ENCODE assay signal across 16 cellular contexts in genomic region chr17:62090021-62090824, GRCh38. TPM values are rescaled to one million over a fixed set of nuclear protein-coding genes. Genes with fewer than 3 reads are reported as not detected.
DNase-seq lines count a peak whose midpoint lies in the region; ATAC-seq and TF ChIP-seq lines count a peak whose summit lies in the region.
"Had no signal": no experiment of that assay in that cellular context is flagged by ENCODE, and none has a peak within 500 bp of the region (broad histone marks: within the 10 kb centered on the region; RNA-seq: fewer than 3 reads in every experiment).

No MANE protein-coding gene starts in this region.

- in situ Hi-C loops in gastrocnemius medialis (cut with MboI; ENCODE audit: low sequenced_read_pairs in 4 of 4), result no loop called here

- H3K9me3 ChIP-seq in body of pancreas (no peaks in the 10 kb centered on the region), liver (ENCODE audit: control insufficient read depth in 4 of 4, low read length in 3 of 4) (no peaks in the 10 kb centered on the region), gastrocnemius medialis (no peaks in the 10 kb centered on the region)
- H3K9me3 ChIP-seq: BLaER1, Caco-2 had no signal

- peak overlapping the region in 3 of 4 donors; percentile 18 to 49 (median 41) for H3K27ac ChIP-seq in body of pancreas
- H3K27ac ChIP-seq in liver (ENCODE audit: low read depth in 1 of 2, low read length in 2 of 2), result peak overlapping the region; percentile 28 to 43
- H3K27ac ChIP-seq in gastrocnemius medialis, result no peak overlapping the region
- H3K27ac ChIP-seq: 22Rv1, BLaER1, GM23248 had no signal

- H3K36me3 Mint-ChIP-seq in progenitor cell of endocrine pancreas (ENCODE audit: insufficient read depth), result no peaks in the 10 kb centered on the region
- H3K36me3 Mint-ChIP-seq: CD8-positive, alpha-beta memory T cell had no signal

- H3K27me3 ChIP-seq in body of pancreas (no peaks in the 10 kb centered on the region), liver (ENCODE audit: control insufficient read depth in 4 of 4, insufficient read depth in 4 of 4, low read length in 3 of 4) (no peaks in the 10 kb centered on the region), gastrocnemius medialis (no peaks in the 10 kb centered on the region)
- H3K27me3 ChIP-seq: BLaER1 had no signal

- 39 to 43% methylated on average over 7 of the region's 7 CpGs for WGBS in body of pancreas, 2 donors
- 34% methylated on average over 7 of the region's 7 CpGs for WGBS in liver

- TF ChIP-seq RAD21 in liver (IDR thresholded peaks at IDR 0.05), result peak; percentile 32 to 65

- TF ChIP-seq CTCF in body of pancreas (IDR thresholded peaks at IDR 0.05), result no peak
- no peak for TF ChIP-seq CTCF in liver (IDR thresholded peaks at IDR 0.05; ENCODE audit: low read depth, low read length, missing input control)
- no peak for TF ChIP-seq CTCF in progenitor cell of endocrine pancreas (IDR thresholded peaks at IDR 0.05; ENCODE audit: unreplicated experiment)
- no peak for TF ChIP-seq CTCF in gastrocnemius medialis (IDR thresholded peaks at IDR 0.05 in 4 of 5, conservative IDR thresholded peaks at IDR 0.05 in 1 of 5)

- no peaks in the 10 kb centered on the region for H3K36me3 ChIP-seq in body of pancreas (replicated peaks in 1 of 2; ENCODE audit: insufficient read depth in 1 of 2, low read depth in 2 of 2)
- no peaks in the 10 kb centered on the region for H3K36me3 ChIP-seq in liver (ENCODE audit: control insufficient read depth in 4 of 4, insufficient read depth in 3 of 4, low read depth in 1 of 4, low read length in 3 of 4)
- H3K36me3 ChIP-seq in gastrocnemius medialis, result no peaks in the 10 kb centered on the region
- H3K36me3 ChIP-seq: BLaER1 had no signal

- H3K4me3 Mint-ChIP-seq in progenitor cell of endocrine pancreas (ENCODE audit: low read depth), result peak overlapping the region; percentile 56
- H3K4me3 Mint-ChIP-seq: CD8-positive, alpha-beta memory T cell had no signal

- peaks cover 57% of the 10 kb centered on the region for H3K4me1 Mint-ChIP-seq in progenitor cell of endocrine pancreas (ENCODE audit: low read depth)

- ATAC-seq in body of pancreas (peak; percentile 79), Right ventricle myocardium inferior (no peak), gastrocnemius medialis (no peak)

- H3K27me3 Mint-ChIP-seq in progenitor cell of endocrine pancreas, result no peaks in the 10 kb centered on the region

- H3K4me1 ChIP-seq in body of pancreas (peaks cover 50% of the 10 kb centered on the region), liver (ENCODE audit: control insufficient read depth in 4 of 4, insufficient read depth in 4 of 4, low read length in 3 of 4) (peaks cover 10 to 73% (median 56%) of the 10 kb centered on the region in 4 donors), gastrocnemius medialis (no peaks in the 10 kb centered on the region)

- TF ChIP-seq POLR2A in body of pancreas (IDR thresholded peaks at IDR 0.05) (no peak), gastrocnemius medialis (IDR thresholded peaks at IDR 0.05) (no peak)

- intact Hi-C loops in body of pancreas (cut with DNase I) (no loop called here), Right ventricle myocardium inferior (cut with DNase I) (no loop called here), gastrocnemius medialis (cut with DNase I; ENCODE audit: low total_unique reads) (no loop called here)

- DNase-seq in D341Med (ENCODE audit: low spot score) (peak; percentile 21), body of pancreas (peak in 1 of 4 donors; percentile 19), progenitor cell of endocrine pancreas (ENCODE audit: low spot score, unreplicated experiment) (peak; percentile 10), AG08395 (ENCODE audit: low spot score) (no peak), Right ventricle myocardium inferior (ENCODE audit: missing footprints) (no peak), gastrocnemius medialis (no peak), SW 1271 (lab: John Stamatoyannopoulos, UW) (no peak)
- DNase-seq: AML-193; Caco-2; CD8-positive, alpha-beta memory T cell; DMS53; GM23248; H7 had no signal

- H3K9ac ChIP-seq in liver (ENCODE audit: low read depth in 1 of 2, low read length in 2 of 2), result no peak overlapping the region
- H3K9ac ChIP-seq: BLaER1, GM23248 had no signal

- peak overlapping the region; percentile 97 for H3K27ac Mint-ChIP-seq in progenitor cell of endocrine pancreas
- H3K27ac Mint-ChIP-seq: CD8-positive, alpha-beta memory T cell had no signal

- H3K9me3 Mint-ChIP-seq in progenitor cell of endocrine pancreas (ENCODE audit: low read depth), result peaks cover 3% of the 10 kb centered on the region
- H3K9me3 Mint-ChIP-seq: CD8-positive, alpha-beta memory T cell had no signal

- H3K4me3 ChIP-seq in body of pancreas, result no peak overlapping the region
- no peak overlapping the region for H3K4me3 ChIP-seq in liver (ENCODE audit: low read depth in 1 of 3, low read length in 3 of 3)
- H3K4me3 ChIP-seq in gastrocnemius medialis, result no peak overlapping the region
- H3K4me3 ChIP-seq: BLaER1, GM23248 had no signal

TF ChIP-seq in liver, 16 proteins besides CTCF, POLR2A, EP300 and RAD21:
- peak; percentile 66 for TF ChIP-seq FOXA1 (IDR thresholded peaks at IDR 0.05)
- peak; percentile 82 for TF ChIP-seq FOXA2 (IDR thresholded peaks at IDR 0.05)
- peak; percentile 70 for TF ChIP-seq YY1 (IDR thresholded peaks at IDR 0.05)
- no peak for TF ChIP-seq TAF1 (conservative IDR thresholded peaks at IDR 0.05)
- TF ChIP-seq ZBTB33 (IDR thresholded peaks at IDR 0.05), result no peak
- TF ChIP-seq MAX (IDR thresholded peaks at IDR 0.05), result peak; percentile 3
- peak in 1 of 2 donors; percentile 15 for TF ChIP-seq EGR1 (IDR thresholded peaks at IDR 0.05; ENCODE audit: low read depth in 2 of 2)
- TF ChIP-seq, protein P1, sequence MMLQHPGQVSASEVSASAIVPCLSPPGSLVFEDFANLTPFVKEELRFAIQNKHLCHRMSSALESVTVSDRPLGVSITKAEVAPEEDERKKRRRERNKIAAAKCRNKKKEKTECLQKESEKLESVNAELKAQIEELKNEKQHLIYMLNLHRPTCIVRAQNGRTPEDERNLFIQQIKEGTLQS (IDR thresholded peaks at IDR 0.05), result peak; percentile 34
- TF ChIP-seq HNF4A (conservative IDR thresholded peaks at IDR 0.05), result peak; percentile 98 to 99
- peak; percentile 20 for TF ChIP-seq NR2F2 (IDR thresholded peaks at IDR 0.05)
- peak; percentile 95 for TF ChIP-seq HNF4G (IDR thresholded peaks at IDR 0.05)
- peak; percentile 69 to 70 for TF ChIP-seq JUND (IDR thresholded peaks at IDR 0.05)
- TF ChIP-seq SP1 (IDR thresholded peaks at IDR 0.05), result peak; percentile 96
- TF ChIP-seq REST (IDR thresholded peaks at IDR 0.05), result peak; percentile 36
- TF ChIP-seq RXRA (IDR thresholded peaks at IDR 0.05), result peak; percentile 89 to 97
- no peak for TF ChIP-seq GABPA (IDR thresholded peaks at IDR 0.05 in 1 of 2, conservative IDR thresholded peaks at IDR 0.05 in 1 of 2)

RNA-seq across cellular contexts. Expression of gene MED13, which starts 25.1 kb away (rescaled TPM):
- total RNA-seq in body of pancreas (10 to 100 TPM; 37.4 to 41.5 TPM), liver (10 to 100 TPM; 44.2 to 64.0 TPM), progenitor cell of endocrine pancreas (68.8 and 83.7 TPM in 2 replicates), Right ventricle myocardium inferior (28.3 TPM), gastrocnemius medialis (100 to 1,000 TPM in 1 of 4 donors, 10 to 100 TPM in 3; 54.9 to 142 (median 67.8) TPM)
- 1 to 10 TPM; 6.6 to 7.7 TPM for polyA plus RNA-seq in liver

Comparison
In these comparisons a context has a peak if more than half of its experiments do, and no peak if none do; other contexts are left out.
1. DNase-seq: peak in D341Med (single experiment) and progenitor cell of endocrine pancreas (single experiment); none in AG08395 (single experiment), Right ventricle myocardium inferior (single experiment), gastrocnemius medialis (0 of 2) and SW 1271 (0 of 2).
2. H3K27ac ChIP-seq: peak in body of pancreas (3 of 4) and liver (2 of 2); none in gastrocnemius medialis (0 of 4).